In genomic region chr3:183013074-183013473, GRCh38 we compare ENCODE assay signal across 36 cellular contexts.
"Had no signal": no experiment of that assay in that cellular context is flagged by ENCODE, and none has a peak within 500 bp of the region (broad histone marks: within the 10 kb centered on the region; RNA-seq: fewer than 3 reads in every experiment).

No MANE protein-coding gene starts in this region.

- H3K4me3 Mint-ChIP-seq: activated CD4-positive, alpha-beta memory T cell treated with anti-CD3 and anti-CD28 coated beads for 36 hours; activated CD4-positive, alpha-beta T cell treated with anti-CD3 and anti-CD28 coated beads for 36 hours; activated CD4-positive, alpha-beta T cell treated with anti-CD3 and anti-CD28 coated beads, Interleukin-2, amount 10 ng/mL, durations not matched to agents 7 days and 5 days; activated CD8-positive, alpha-beta T cell treated with anti-CD3 and anti-CD28 coated beads for 36 hours; activated naive CD4-positive, alpha-beta T cell treated with anti-CD3 and anti-CD28 coated beads for 36 hours; activated naive CD8-positive, alpha-beta T cell treated with anti-CD3 and anti-CD28 coated beads for 36 hours; activated T-cell treated with anti-CD3 and anti-CD28 coated beads, Interleukin-2, amount 50 U/mL, for 4 hours; activated T-cell treated with anti-CD3 and anti-CD28 coated beads, Interleukin-2, amount 50 U/mL, for 72 hours; activated T-helper 1 cell treated with anti-CD3 and anti-CD28 coated beads, Interleukin-12 subunit alpha, Interleukin-12 subunit beta, Interleukin-2, Interleukin-4 antibody, amounts not matched to agents 30 ng/mL and 10 ng/mL and 1 ng/mL, durations not matched to agents 14 hours and 24 hours and 36 hours; activated T-helper 17 cell treated with anti-CD3 and anti-CD28 coated beads, Interleukin-2, amount 50 U/mL, for 72 hours; central memory CD8-positive, alpha-beta T cell; T-helper 1 cell treated with Interleukin-12 subunit alpha and Interleukin-12 subunit beta and Interleukin-4 antibody, amounts not matched to agents 30 μg/mL and 1 μg/mL, for 36 hours; T-helper 2 cell treated with Interferon-gamma antibody and Interleukin-4, amounts not matched to agents 5 μg/mL and 100 μg/mL, for 36 hours had no signal

- H3K9me3 Mint-ChIP-seq: activated CD4-positive, alpha-beta memory T cell treated with anti-CD3 and anti-CD28 coated beads for 36 hours; activated CD4-positive, alpha-beta T cell treated with anti-CD3 and anti-CD28 coated beads, Interleukin-2, amount 10 ng/mL, durations not matched to agents 7 days and 5 days; activated CD8-positive, alpha-beta T cell treated with anti-CD3 and anti-CD28 coated beads for 36 hours; activated naive CD4-positive, alpha-beta T cell treated with anti-CD3 and anti-CD28 coated beads for 36 hours; activated naive CD4-positive, alpha-beta T cell treated with anti-CD3 and anti-CD28 coated beads, Interleukin-2, amount 50 U/mL, for 72 hours; activated naive CD8-positive, alpha-beta T cell treated with anti-CD3 and anti-CD28 coated beads for 36 hours; activated T-cell treated with anti-CD3 and anti-CD28 coated beads, Interleukin-2, amount 50 U/mL, for 4 hours; activated T-cell treated with anti-CD3 and anti-CD28 coated beads, Interleukin-2, amount 50 U/mL, for 72 hours; activated T-helper 1 cell treated with anti-CD3 and anti-CD28 coated beads, Interleukin-12 subunit alpha, Interleukin-12 subunit beta, Interleukin-2, Interleukin-4 antibody, amounts not matched to agents 30 ng/mL and 10 ng/mL and 1 ng/mL, durations not matched to agents 14 hours and 24 hours and 36 hours; activated T-helper 17 cell treated with anti-CD3 and anti-CD28 coated beads, Interleukin-2, amount 50 U/mL, for 72 hours; brain; central memory CD8-positive, alpha-beta T cell; T-helper 1 cell treated with Interleukin-12 subunit alpha and Interleukin-12 subunit beta and Interleukin-4 antibody, amounts not matched to agents 30 μg/mL and 1 μg/mL, for 36 hours; T-helper 2 cell treated with Interferon-gamma antibody and Interleukin-4, amounts not matched to agents 5 μg/mL and 100 μg/mL, for 36 hours had no signal

- H3K4me3 ChIP-seq: adrenal gland, cardiac muscle cell had no signal

- H3K27ac ChIP-seq: adrenal gland, cardiac muscle cell, VCaP had no signal

- H3K36me3 Mint-ChIP-seq: activated naive CD4-positive, alpha-beta T cell treated with anti-CD3 and anti-CD28 coated beads, Interleukin-2, amount 50 U/mL, for 72 hours had no signal

- H3K4me1 ChIP-seq: adrenal gland had no signal

- H3K9me3 ChIP-seq: adrenal gland had no signal

- H3K27me3 ChIP-seq: adrenal gland, cardiac muscle cell had no signal

- DNase-seq: activated CD4-positive, alpha-beta memory T cell treated with anti-CD3 and anti-CD28 coated beads for 36 hours; activated CD4-positive, alpha-beta T cell treated with anti-CD3 and anti-CD28 coated beads for 1 hour; activated CD4-positive, alpha-beta T cell treated with anti-CD3 and anti-CD28 coated beads for 36 hours; activated CD4-positive, alpha-beta T cell treated with anti-CD3 and anti-CD28 coated beads for 48 hours; activated CD4-positive, alpha-beta T cell treated with anti-CD3 and anti-CD28 coated beads, Interleukin-2, amount 10 ng/mL, durations not matched to agents 7 days and 5 days; activated CD4-positive, CD25-positive, alpha-beta regulatory T cell; activated CD8-positive, alpha-beta memory T cell treated with anti-CD3 and anti-CD28 coated beads, Interleukin-2, amount 50 U/mL, for 4 hours; activated CD8-positive, alpha-beta T cell treated with anti-CD3 and anti-CD28 coated beads for 36 hours; activated effector memory CD4-positive, alpha-beta T cell treated with anti-CD3 and anti-CD28 coated beads, Interleukin-2, amount 50 U/mL, for 16 hours; activated gamma-delta T cell treated with Interleukin-2 at 50 U/mL for 16 hours; activated naive CD4-positive, alpha-beta T cell; activated naive CD4-positive, alpha-beta T cell treated with anti-CD3 and anti-CD28 coated beads for 36 hours; activated naive CD4-positive, alpha-beta T cell treated with anti-CD3 and anti-CD28 coated beads, Interleukin-2, amount 50 U/mL, for 16 hours; activated naive CD8-positive, alpha-beta T cell treated with anti-CD3 and anti-CD28 coated beads for 36 hours; activated T-cell treated with anti-CD3 and anti-CD28 coated beads for 4 hours; activated T-cell treated with anti-CD3 and anti-CD28 coated beads, Interleukin-2, amount 50 U/mL, for 1 hour; activated T-cell treated with anti-CD3 and anti-CD28 coated beads, Interleukin-2, amount 50 U/mL, for 4 hours; activated T-cell treated with anti-CD3 and anti-CD28 coated beads, Interleukin-2, amount 50 U/mL, for 72 hours; adrenal gland; amniotic stem cell; aorta; caudate nucleus; cerebellar nuclear complex; T-helper 1 cell; T-helper 2 cell; T-helper 9 cell had no signal

- H3K27ac Mint-ChIP-seq: activated CD4-positive, alpha-beta memory T cell treated with anti-CD3 and anti-CD28 coated beads for 36 hours; activated CD4-positive, alpha-beta T cell treated with anti-CD3 and anti-CD28 coated beads for 36 hours; activated CD4-positive, alpha-beta T cell treated with anti-CD3 and anti-CD28 coated beads, Interleukin-2, amount 10 ng/mL, durations not matched to agents 7 days and 5 days; activated CD8-positive, alpha-beta T cell treated with anti-CD3 and anti-CD28 coated beads for 36 hours; activated naive CD4-positive, alpha-beta T cell treated with anti-CD3 and anti-CD28 coated beads for 36 hours; activated naive CD8-positive, alpha-beta T cell treated with anti-CD3 and anti-CD28 coated beads for 36 hours; activated T-cell treated with anti-CD3 and anti-CD28 coated beads, Interleukin-2, amount 50 U/mL, for 72 hours; activated T-helper 1 cell treated with anti-CD3 and anti-CD28 coated beads, Interleukin-12 subunit alpha, Interleukin-12 subunit beta, Interleukin-2, Interleukin-4 antibody, amounts not matched to agents 30 ng/mL and 10 ng/mL and 1 ng/mL, durations not matched to agents 14 hours and 24 hours and 36 hours; T-helper 1 cell treated with Interleukin-12 subunit alpha and Interleukin-12 subunit beta and Interleukin-4 antibody, amounts not matched to agents 30 μg/mL and 1 μg/mL, for 36 hours; T-helper 2 cell treated with Interferon-gamma antibody and Interleukin-4, amounts not matched to agents 5 μg/mL and 100 μg/mL, for 36 hours had no signal

- H3K4me1 Mint-ChIP-seq: activated CD4-positive, alpha-beta T cell treated with anti-CD3 and anti-CD28 coated beads for 36 hours; activated CD4-positive, alpha-beta T cell treated with anti-CD3 and anti-CD28 coated beads, Interleukin-2, amount 10 ng/mL, durations not matched to agents 7 days and 5 days; activated naive CD8-positive, alpha-beta T cell treated with anti-CD3 and anti-CD28 coated beads for 36 hours; activated T-helper 17 cell treated with anti-CD3 and anti-CD28 coated beads, Interleukin-2, amount 50 U/mL, for 72 hours; brain; central memory CD8-positive, alpha-beta T cell had no signal

- ATAC-seq: activated CD4-positive, alpha-beta T cell treated with anti-CD3 and anti-CD28 coated beads for 36 hours; activated CD4-positive, CD25-positive, alpha-beta regulatory T cell treated with anti-CD3 and anti-CD28 coated beads, Interleukin-2, amount 50 U/mL, for 24 hours; activated CD8-positive, alpha-beta T cell treated with anti-CD3 and anti-CD28 coated beads for 36 hours; activated naive CD4-positive, alpha-beta T cell treated with anti-CD3 and anti-CD28 coated beads, Interleukin-2, amount 50 U/mL, for 72 hours; activated T-cell treated with anti-CD3 and anti-CD28 coated beads, Interleukin-2, amount 50 U/mL, for 4 hours; activated T-cell treated with anti-CD3 and anti-CD28 coated beads, Interleukin-2, amount 50 U/mL, for 72 hours; activated T-helper 17 cell treated with anti-CD3 and anti-CD28 coated beads, Interleukin-2, amount 50 U/mL, for 72 hours had no signal

- H3K27me3 Mint-ChIP-seq: activated CD4-positive, alpha-beta memory T cell treated with anti-CD3 and anti-CD28 coated beads for 36 hours; activated CD4-positive, alpha-beta T cell treated with anti-CD3 and anti-CD28 coated beads for 36 hours; activated CD4-positive, alpha-beta T cell treated with anti-CD3 and anti-CD28 coated beads, Interleukin-2, amount 10 ng/mL, durations not matched to agents 7 days and 5 days; activated CD8-positive, alpha-beta T cell treated with anti-CD3 and anti-CD28 coated beads for 36 hours; activated naive CD8-positive, alpha-beta T cell treated with anti-CD3 and anti-CD28 coated beads for 36 hours; activated T-helper 17 cell treated with anti-CD3 and anti-CD28 coated beads, Interleukin-2, amount 50 U/mL, for 72 hours; brain; central memory CD8-positive, alpha-beta T cell had no signal
